Comparison of ENCODE assay signal across 1 cellular context in genomic region chr1:91819038-91819788, GRCh38.
TF ChIP-seq lines count a peak whose summit lies in the region.

No MANE protein-coding gene starts in this region.

TF ChIP-seq in WTC11, 78 proteins besides CTCF, POLR2A, EP300 and RAD21 (continued from another document):
- TF ChIP-seq E2F5 (CRISPR knock-in tag; IDR thresholded peaks at IDR 0.05) = no peak
- no peak for TF ChIP-seq FOXP4 (CRISPR knock-in tag; IDR thresholded peaks at IDR 0.05)
- no peak for TF ChIP-seq ESRRA (CRISPR knock-in tag; IDR thresholded peaks at IDR 0.05; ENCODE audit: borderline replicate concordance)
